16 cellular contexts compared by ENCODE assay signal in the genomic region with DNA sequence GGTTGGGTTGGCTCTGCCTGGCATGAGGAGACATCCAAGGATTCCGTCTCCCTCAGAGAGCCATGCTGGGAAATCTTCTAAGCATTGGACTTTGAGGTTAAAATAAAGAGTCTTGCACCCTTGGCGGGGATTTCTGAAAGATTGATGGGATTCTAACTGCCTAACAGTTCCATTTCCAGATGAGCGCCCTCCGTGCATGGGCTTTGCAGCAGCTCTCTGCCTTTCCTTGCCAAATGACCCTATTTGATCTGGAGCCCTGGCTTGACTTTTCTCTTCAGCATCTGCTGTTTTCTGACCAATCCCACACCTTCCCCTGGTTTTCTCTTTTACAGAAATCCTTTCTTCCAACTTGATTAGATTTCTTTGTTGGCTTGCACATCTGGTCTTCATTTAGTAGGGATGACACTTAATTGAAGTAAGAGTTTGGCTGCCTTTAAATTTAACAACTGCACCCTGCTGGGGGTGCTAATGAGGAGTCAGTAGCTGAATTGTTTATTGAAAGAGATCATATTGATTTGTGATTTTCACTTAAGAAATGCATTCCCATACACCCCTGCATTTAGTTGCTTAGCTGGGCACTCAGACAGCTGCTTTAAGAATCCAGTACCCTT.
DNase-seq lines count a peak whose midpoint lies in the region; ATAC-seq, FAIRE-seq and TF ChIP-seq lines count a peak whose summit lies in the region.
"Had no signal": no experiment of that assay in that cellular context is flagged by ENCODE, and none has a peak within 500 bp of the region (broad histone marks: within the 10 kb centered on the region; RNA-seq: fewer than 3 reads in every experiment).

No MANE protein-coding gene starts in this region.

- H3K4ac ChIP-seq in H1 (replicated peaks; ENCODE audit: insufficient read length, low read depth, low read length): no peak overlapping the region

- no peak overlapping the region for H2BK120ac ChIP-seq in H1 (replicated peaks; ENCODE audit: low read depth, low read length)

- H3K4me1 ChIP-seq in H1 (replicated peaks in 1 of 4; ENCODE audit: control insufficient read depth in 3 of 4, insufficient read depth in 4 of 4, low read length in 3 of 4) (peaks cover 3 to 20% (median 8%) of the 10 kb centered on the region in 4 experiments), neural progenitor cell (peaks cover 54% of the 10 kb centered on the region), lower lobe of right lung (peaks cover 6% of the 10 kb centered on the region)
- H3K4me1 ChIP-seq in CD8-positive, alpha-beta memory T cell (ENCODE audit: insufficient read depth, low read length): no peaks in the 10 kb centered on the region
- H3K4me1 ChIP-seq: psoas muscle had no signal

- CTCF ChIA-PET in H1 (lab: Charles Lee; ENCODE audit: partially characterized antibody): interaction anchor here (0.7 to 1.3 kb wide), 4 partner anchors 10 to 87 kb away, joined by 3 to 4 read pairs (median 3); no protein-coding TSS in a partner anchor
- CTCF ChIA-PET in CD8-positive, alpha-beta memory T cell (lab: Charles Lee): no interaction called here

- H3K18ac ChIP-seq in H1 (ENCODE audit: extremely low read depth, low read length): no peak overlapping the region

- no peak overlapping the region for H3K23ac ChIP-seq in H1 (ENCODE audit: insufficient read length)

- no peak overlapping the region for H4K5ac ChIP-seq in H1 (ENCODE audit: insufficient read length, low read depth, low read length)

- H3K4me2 ChIP-seq in H1 (ENCODE audit: insufficient read depth in 1 of 2, low read depth in 2 of 2, low read length in 2 of 2) (no peak overlapping the region), neural progenitor cell (peak overlapping the region; percentile 57)

- no peak overlapping the region for H3K9ac ChIP-seq in H1 (replicated peaks in 1 of 4; ENCODE audit: extremely low read depth in 1 of 4, low read depth in 3 of 4, low read length in 3 of 4)
- no peak overlapping the region for H3K9ac ChIP-seq in neural progenitor cell

- peak overlapping the region; percentile 5 for H3K4me3 Mint-ChIP-seq in neural progenitor cell
- H3K4me3 Mint-ChIP-seq in CD8-positive, alpha-beta memory T cell: no peak overlapping the region
- H3K4me3 Mint-ChIP-seq: dendritic cell treated with granulocyte-macrophage colony-stimulating factor and Interleukin-4, amounts not matched to agents 40 ng/mL and 50 ng/mL, for 4 days; WTC11 had no signal

- no peak for FAIRE-seq in H1 (lab: Jason Lieb, UNC)
- FAIRE-seq: GM18507 had no signal

- H3K79me2 ChIP-seq in H1 (ENCODE audit: control insufficient read depth in 1 of 2, insufficient read depth in 2 of 2, low read length in 2 of 2) (peaks cover 0 to 21% of the 10 kb centered on the region in 2 experiments; a peak in 2 of 4 replicates), neural progenitor cell (ENCODE audit: low read depth) (peaks cover 55% of the 10 kb centered on the region)

- peaks cover 61% of the 10 kb centered on the region for H3K4me1 Mint-ChIP-seq in neural progenitor cell
- no peaks in the 10 kb centered on the region for H3K4me1 Mint-ChIP-seq in CD8-positive, alpha-beta memory T cell

- H3K4me3 ChIP-seq in H1 (ENCODE audit: extremely low read depth in 1 of 4, insufficient read depth in 2 of 4, low read depth in 3 of 4, low read length in 4 of 4) (no peak overlapping the region), neural progenitor cell (no peak overlapping the region), lower lobe of right lung (no peak overlapping the region)
- no peak overlapping the region for H3K4me3 ChIP-seq in CD8-positive, alpha-beta memory T cell (ENCODE audit: low read length)
- H3K4me3 ChIP-seq: psoas muscle had no signal

- H3K9me3 Mint-ChIP-seq in neural progenitor cell: no peaks in the 10 kb centered on the region
- H3K9me3 Mint-ChIP-seq in CD8-positive, alpha-beta memory T cell: no peaks in the 10 kb centered on the region
- H3K9me3 Mint-ChIP-seq: dendritic cell treated with granulocyte-macrophage colony-stimulating factor and Interleukin-4, amounts not matched to agents 40 ng/mL and 50 ng/mL, for 4 days had no signal

- H3F3A ChIP-seq in neural progenitor cell (ENCODE audit: low read depth): peaks cover 46% of the 10 kb centered on the region

- H3K27me3 ChIP-seq in H1 (replicated peaks in 1 of 4; ENCODE audit: control insufficient read depth in 3 of 4, extremely low read depth in 1 of 4, insufficient read depth in 3 of 4, low read length in 3 of 4): no peaks in the 10 kb centered on the region; a peak in 1 of 7 replicates
- no peaks in the 10 kb centered on the region for H3K27me3 ChIP-seq in neural progenitor cell
- H3K27me3 ChIP-seq in lower lobe of right lung (ENCODE audit: low read depth): no peaks in the 10 kb centered on the region
- no peaks in the 10 kb centered on the region for H3K27me3 ChIP-seq in CD8-positive, alpha-beta memory T cell (ENCODE audit: insufficient read depth, low read length, poor library complexity, severe bottlenecking)

- DNase-seq in EH (ENCODE audit: low read depth) (peak; percentile 69), NCI-H446 treated with DMSO at 0.1 percent for 48 hours (lab: John Stamatoyannopoulos, UW) (peak; percentile 54), H1 (ENCODE audit: low read depth in 1 of 2, low spot score in 2 of 2) (no peak), neural progenitor cell (ENCODE audit: low spot score) (peak; percentile 70), lower lobe of right lung (no peak), HCEC 1CT (no peak), NCI-H2171 treated with DMSO at 0.1 percent for 48 hours (lab: John Stamatoyannopoulos, UW) (no peak)
- DNase-seq in CD8-positive, alpha-beta memory T cell: no peak
- DNase-seq: activated gamma-delta T cell, aorta, NCI-H1930, NCI-H524 treated with DMSO at 0.1 percent for 48 hours, psoas muscle had no signal

- TF ChIP-seq POLR2A in H1 (IDR thresholded peaks at IDR 0.05; ENCODE audit: control extremely low read depth in 1 of 2, low read depth in 2 of 2, low read length in 2 of 2): no peak

- H3K79me1 ChIP-seq in H1 (ENCODE audit: low read depth, low read length): peaks cover 7% of the 10 kb centered on the region

- H2BK20ac ChIP-seq in H1 (ENCODE audit: low read length): no peak overlapping the region

- H2AK5ac ChIP-seq in H1 (ENCODE audit: low read depth, low read length): 0 out of 2 replicates have a peak overlapping the region, but pooled peaks have one; percentile 28

- no peaks in the 10 kb centered on the region for H3K36me3 ChIP-seq in H1 (ENCODE audit: control insufficient read depth in 2 of 4, insufficient read depth in 4 of 4, low read length in 3 of 4)
- no peaks in the 10 kb centered on the region for H3K36me3 ChIP-seq in neural progenitor cell
- no peaks in the 10 kb centered on the region for H3K36me3 ChIP-seq in lower lobe of right lung
- no peaks in the 10 kb centered on the region for H3K36me3 ChIP-seq in CD8-positive, alpha-beta memory T cell (ENCODE audit: insufficient read depth, low read length)

- intact Hi-C loops in lower lobe of right lung (cut with DNase I): no loop called here

- H3K14ac ChIP-seq in H1 (ENCODE audit: insufficient read length): no peak overlapping the region

- no peak for TF ChIP-seq EP300 in H1 (IDR thresholded peaks at IDR 0.05; ENCODE audit: borderline replicate concordance in 1 of 2, low read depth in 2 of 2, low read length in 2 of 2)

- no peak overlapping the region for H2BK12ac ChIP-seq in H1 (ENCODE audit: low read depth, low read length)

- no peak for TF ChIP-seq CTCF in H1 (IDR thresholded peaks at IDR 0.05; ENCODE audit: control extremely low read depth in 1 of 3, insufficient read depth in 1 of 3, low read depth in 1 of 3, low read length in 3 of 3)
- no peak for TF ChIP-seq CTCF in neural progenitor cell (IDR thresholded peaks at IDR 0.05)
- no peak for TF ChIP-seq CTCF in lower lobe of right lung (IDR thresholded peaks at IDR 0.05)

- H3K9me3 ChIP-seq in H1 (ENCODE audit: insufficient read depth in 2 of 2, low read depth in 1 of 2, low read length in 1 of 2) (no peaks in the 10 kb centered on the region), neural progenitor cell (ENCODE audit: low read depth) (no peaks in the 10 kb centered on the region), lower lobe of right lung (no peaks in the 10 kb centered on the region)
- H3K9me3 ChIP-seq in CD8-positive, alpha-beta memory T cell (ENCODE audit: low read length): no peaks in the 10 kb centered on the region
- H3K9me3 ChIP-seq: psoas muscle had no signal

- no peaks in the 10 kb centered on the region for H3K23me2 ChIP-seq in H1 (ENCODE audit: low read depth, low read length)

- H3K56ac ChIP-seq in H1 (replicated peaks; ENCODE audit: insufficient read length, low read depth, low read length): no peak overlapping the region

- H3K27ac Mint-ChIP-seq in neural progenitor cell: peak overlapping the region; percentile 89
- H3K27ac Mint-ChIP-seq in CD8-positive, alpha-beta memory T cell: no peak overlapping the region
- H3K27ac Mint-ChIP-seq: dendritic cell treated with granulocyte-macrophage colony-stimulating factor and Interleukin-4, amounts not matched to agents 40 ng/mL and 50 ng/mL, for 4 days had no signal

- POLR2A ChIA-PET in H1 (lab: Charles Lee; ENCODE audit: partially characterized antibody): interaction anchor here (0.9 to 1.5 kb wide), 2 partner anchors 11 to 22 kb away, joined by 3 to 6 read pairs; no protein-coding TSS in a partner anchor
- POLR2A ChIA-PET in CD8-positive, alpha-beta memory T cell (lab: Charles Lee): no interaction called here

- H3K27ac ChIP-seq in H1 (ENCODE audit: low read depth, low read length) (no peak overlapping the region), neural progenitor cell (peak overlapping the region; percentile 90), lower lobe of right lung (no peak overlapping the region)
- H3K27ac ChIP-seq in CD8-positive, alpha-beta memory T cell (ENCODE audit: low read depth, low read length): no peak overlapping the region
- H3K27ac ChIP-seq: psoas muscle had no signal

- TF ChIP-seq RAD21 in H1 (IDR thresholded peaks at IDR 0.05 in 1 of 2, conservative IDR thresholded peaks at IDR 0.05 in 1 of 2; ENCODE audit: low read depth in 2 of 2, low read length in 2 of 2): no peak

- no peak overlapping the region for H2BK5ac ChIP-seq in H1 (ENCODE audit: low read depth, low read length)

- H4K20me1 ChIP-seq in H1 (replicated peaks in 1 of 2; ENCODE audit: control insufficient read depth in 1 of 2, insufficient read depth in 2 of 2, low read length in 2 of 2): peaks cover 2 to 3% of the 10 kb centered on the region in 2 experiments
- H4K20me1 ChIP-seq in neural progenitor cell (ENCODE audit: low read depth): no peaks in the 10 kb centered on the region

- no peak overlapping the region for H2BK15ac ChIP-seq in H1 (ENCODE audit: low read length)

- peaks cover 2% of the 10 kb centered on the region for H3K27me3 Mint-ChIP-seq in neural progenitor cell (ENCODE audit: insufficient read depth, low read depth)
- peaks cover 10 to 52% of the 10 kb centered on the region in 2 donors for H3K27me3 Mint-ChIP-seq in CD8-positive, alpha-beta memory T cell
- H3K27me3 Mint-ChIP-seq: dendritic cell treated with granulocyte-macrophage colony-stimulating factor and Interleukin-4, amounts not matched to agents 40 ng/mL and 50 ng/mL, for 4 days had no signal

- no peak for ATAC-seq in lower lobe of right lung
- ATAC-seq: psoas muscle, WTC11 had no signal

- WGBS in H1 (ENCODE audit: extremely low coverage in 1 of 2, insufficient coverage in 1 of 2, insufficient read length in 1 of 2, insufficient replicate concordance in 2 of 2, low coverage in 1 of 2, low lambda C conversion rate in 2 of 2, missing lambda C conversion rate in 1 of 2), 2 experiments: 87% methylated on average over 4 of the region's 4 CpGs; no CpG with 5 or more reads in 1 of the 2 experiments

- H4K91ac ChIP-seq in H1 (replicated peaks; ENCODE audit: insufficient read length, low read length): no peak overlapping the region

- H3K36me3 Mint-ChIP-seq in neural progenitor cell: no peaks in the 10 kb centered on the region
- H3K36me3 Mint-ChIP-seq in CD8-positive, alpha-beta memory T cell: no peaks in the 10 kb centered on the region
- H3K36me3 Mint-ChIP-seq: WTC11 had no signal

- no peak overlapping the region for H4K8ac ChIP-seq in H1 (ENCODE audit: extremely low read depth, insufficient read depth, low read length)

- no peak overlapping the region for H2AFZ ChIP-seq in H1 (ENCODE audit: low read length)
- no peak overlapping the region for H2AFZ ChIP-seq in neural progenitor cell (replicated peaks)

Comparison
In these comparisons a context has a peak if more than half of its experiments do, and no peak if none do; other contexts are left out.
1. DNase-seq: peak in EH (single experiment), NCI-H446 treated with DMSO at 0.1 percent for 48 hours (single experiment) and neural progenitor cell (single experiment); none in H1 (0 of 2), lower lobe of right lung (single experiment), HCEC 1CT (single experiment), CD8-positive, alpha-beta memory T cell (0 of 5) and NCI-H2171 treated with DMSO at 0.1 percent for 48 hours (single experiment).